11 cellular contexts compared by ENCODE assay signal in the genomic region with DNA sequence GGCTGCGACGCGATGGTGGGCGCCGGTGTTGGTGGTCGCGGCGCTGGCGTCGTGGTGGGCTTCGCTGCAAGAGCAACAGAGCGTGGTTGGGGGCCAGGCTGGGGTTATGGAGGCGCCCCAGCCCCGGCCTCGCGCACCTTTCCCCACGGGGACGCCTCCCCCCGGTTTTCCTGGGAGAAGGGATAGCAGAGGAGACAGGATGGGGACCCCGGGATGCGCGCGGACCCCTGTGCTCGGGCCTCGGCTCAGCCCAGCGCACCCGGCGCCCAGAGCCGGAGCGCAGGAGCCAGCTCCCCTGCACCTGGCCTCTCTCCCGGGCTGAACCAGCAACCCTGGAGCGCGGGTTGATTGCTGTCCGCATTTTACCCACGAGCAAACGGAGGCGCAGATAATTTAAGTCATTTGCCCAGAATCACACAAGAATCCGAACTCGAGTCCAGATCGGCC. TPM values are rescaled to one million over a fixed set of nuclear protein-coding genes. Genes with fewer than 3 reads are reported as not detected.
A peak's percentile ranks its signal among the peaks of the same experiment; 100 is the strongest.
DNase-seq lines count a peak whose midpoint lies in the region; ATAC-seq lines count a peak whose summit lies in the region.
"Had no signal": no experiment of that assay in that cellular context is flagged by ENCODE, and none has a peak within 500 bp of the region (broad histone marks: within the 10 kb centered on the region; RNA-seq: fewer than 3 reads in every experiment).

No MANE protein-coding gene starts in this region.

- no peak overlapping the region for H3K27ac Mint-ChIP-seq in activated CD4-positive, alpha-beta T cell treated with anti-CD3 and anti-CD28 coated beads for 36 hours
- no peak overlapping the region for H3K27ac Mint-ChIP-seq in activated CD4-positive, alpha-beta memory T cell treated with anti-CD3 and anti-CD28 coated beads for 36 hours
- no peak overlapping the region for H3K27ac Mint-ChIP-seq in stimulated activated memory B cell treated with anti-CD40 and anti-IgM and Interleukin-4, amounts not matched to agents 10 μg/mL and 1 μg/mL and 100 μg/mL, for 72 hours

- H3K9ac ChIP-seq in iPS-15b (ENCODE audit: low read depth, low read length): no peak overlapping the region

- POLR2A ChIA-PET in activated CD4-positive, alpha-beta T cell treated with anti-CD3 and anti-CD28 coated beads for 36 hours (lab: Charles Lee): interaction anchor here (0.6 kb wide), 1 partner anchor 341 kb away, joined by 3 read pairs; no protein-coding TSS in a partner anchor
- POLR2A ChIA-PET in activated CD4-positive, alpha-beta memory T cell treated with anti-CD3 and anti-CD28 coated beads for 36 hours (lab: Charles Lee): no interaction called here

- no peaks in the 10 kb centered on the region for H3K36me3 Mint-ChIP-seq in activated CD4-positive, alpha-beta T cell treated with anti-CD3 and anti-CD28 coated beads for 36 hours (ENCODE audit: low read depth)
- peaks cover under 1% of the 10 kb centered on the region for H3K36me3 Mint-ChIP-seq in activated CD4-positive, alpha-beta memory T cell treated with anti-CD3 and anti-CD28 coated beads for 36 hours
- H3K36me3 Mint-ChIP-seq in stimulated activated memory B cell treated with anti-CD40 and anti-IgM and Interleukin-4, amounts not matched to agents 10 μg/mL and 1 μg/mL and 100 μg/mL, for 72 hours: peaks cover under 1% of the 10 kb centered on the region

- CTCF ChIA-PET in activated CD4-positive, alpha-beta T cell treated with anti-CD3 and anti-CD28 coated beads for 36 hours (lab: Charles Lee): no interaction called here
- CTCF ChIA-PET in activated CD4-positive, alpha-beta memory T cell treated with anti-CD3 and anti-CD28 coated beads for 36 hours (lab: Charles Lee): no interaction called here

- peak overlapping the region; percentile 43 for H3K4me3 ChIP-seq in iPS-15b (ENCODE audit: low read depth, low read length)
- H3K4me3 ChIP-seq: ovary, uterus had no signal

- DNase-seq in activated CD4-positive, alpha-beta T cell treated with anti-CD3 and anti-CD28 coated beads for 36 hours: peak; percentile 12
- no peak for DNase-seq in activated CD4-positive, alpha-beta T cell treated with anti-CD3 and anti-CD28 coated beads for 1 hour
- no peak for DNase-seq in activated CD4-positive, alpha-beta memory T cell treated with anti-CD3 and anti-CD28 coated beads for 36 hours
- DNase-seq in NCI-H1417 treated with DMSO at 0.1 percent for 48 hours (lab: John Stamatoyannopoulos, UW): no peak
- DNase-seq: ovary; stimulated activated CD4-positive, alpha-beta T cell treated with anti-CD3 and anti-CD28 coated beads, Interleukin-4, amount 100 ng/mL, for 4 hours; uterus had no signal

- no peaks in the 10 kb centered on the region for H3K4me1 ChIP-seq in iPS-15b (ENCODE audit: control insufficient read depth, insufficient read depth, low read length)

- no peak for ATAC-seq in activated CD4-positive, alpha-beta T cell treated with anti-CD3 and anti-CD28 coated beads for 36 hours
- ATAC-seq in stimulated activated memory B cell treated with anti-CD40 and anti-IgM and Interleukin-4, amounts not matched to agents 10 μg/mL and 1 μg/mL and 100 μg/mL, for 72 hours: no peak
- ATAC-seq in GM21360 (IDR thresholded peaks at IDR 0.05; ENCODE audit: unreplicated experiment): no peak
- ATAC-seq in HG03135 (IDR thresholded peaks at IDR 0.05; ENCODE audit: unreplicated experiment): no peak

- peaks cover 25% of the 10 kb centered on the region for H3K4me1 Mint-ChIP-seq in activated CD4-positive, alpha-beta T cell treated with anti-CD3 and anti-CD28 coated beads for 36 hours
- H3K4me1 Mint-ChIP-seq in activated CD4-positive, alpha-beta memory T cell treated with anti-CD3 and anti-CD28 coated beads for 36 hours (ENCODE audit: low read depth): peaks cover 20% of the 10 kb centered on the region
- peaks cover 29% of the 10 kb centered on the region for H3K4me1 Mint-ChIP-seq in stimulated activated memory B cell treated with anti-CD40 and anti-IgM and Interleukin-4, amounts not matched to agents 10 μg/mL and 1 μg/mL and 100 μg/mL, for 72 hours

- peak overlapping the region; percentile 54 for H3K4me3 Mint-ChIP-seq in activated CD4-positive, alpha-beta T cell treated with anti-CD3 and anti-CD28 coated beads for 36 hours
- H3K4me3 Mint-ChIP-seq in activated CD4-positive, alpha-beta memory T cell treated with anti-CD3 and anti-CD28 coated beads for 36 hours: peak overlapping the region; percentile 45
- peak overlapping the region; percentile 67 for H3K4me3 Mint-ChIP-seq in stimulated activated memory B cell treated with anti-CD40 and anti-IgM and Interleukin-4, amounts not matched to agents 10 μg/mL and 1 μg/mL and 100 μg/mL, for 72 hours

- no peaks in the 10 kb centered on the region for H3K9me3 ChIP-seq in iPS-15b (ENCODE audit: control insufficient read depth, insufficient read depth, low read length)
- H3K9me3 ChIP-seq: ovary, uterus had no signal

- H3K36me3 ChIP-seq in iPS-15b (ENCODE audit: control insufficient read depth, insufficient read depth, low read length): no peaks in the 10 kb centered on the region
- H3K36me3 ChIP-seq: ovary, uterus had no signal

- intact Hi-C loops in activated CD4-positive, alpha-beta T cell treated with anti-CD3 and anti-CD28 coated beads for 36 hours (cut with DNase I, micrococcal nuclease): no loop called here
- intact Hi-C loops in activated CD4-positive, alpha-beta memory T cell treated with anti-CD3 and anti-CD28 coated beads for 36 hours (cut with micrococcal nuclease): loop anchor here (2.0 kb wide), 1 partner anchor 19 kb away; no protein-coding TSS in a partner anchor

- peaks cover 74% of the 10 kb centered on the region for H3K27me3 ChIP-seq in iPS-15b (ENCODE audit: control insufficient read depth, insufficient read depth, low read length)

- H3K27me3 Mint-ChIP-seq in activated CD4-positive, alpha-beta T cell treated with anti-CD3 and anti-CD28 coated beads for 36 hours: peaks cover 54% of the 10 kb centered on the region
- peaks cover 55% of the 10 kb centered on the region for H3K27me3 Mint-ChIP-seq in activated CD4-positive, alpha-beta memory T cell treated with anti-CD3 and anti-CD28 coated beads for 36 hours
- peaks cover 64% of the 10 kb centered on the region for H3K27me3 Mint-ChIP-seq in stimulated activated memory B cell treated with anti-CD40 and anti-IgM and Interleukin-4, amounts not matched to agents 10 μg/mL and 1 μg/mL and 100 μg/mL, for 72 hours

- H3K9me3 Mint-ChIP-seq in activated CD4-positive, alpha-beta T cell treated with anti-CD3 and anti-CD28 coated beads for 36 hours (ENCODE audit: low read depth): no peaks in the 10 kb centered on the region
- H3K9me3 Mint-ChIP-seq in activated CD4-positive, alpha-beta memory T cell treated with anti-CD3 and anti-CD28 coated beads for 36 hours: peaks cover under 1% of the 10 kb centered on the region
- peaks cover 2% of the 10 kb centered on the region for H3K9me3 Mint-ChIP-seq in stimulated activated memory B cell treated with anti-CD40 and anti-IgM and Interleukin-4, amounts not matched to agents 10 μg/mL and 1 μg/mL and 100 μg/mL, for 72 hours

RNA-seq across cellular contexts. Expression of gene CD8A, which starts 1.0 kb away (rescaled TPM):
- 1 to 10 TPM; 1.1 to 1.6 TPM for total RNA-seq in activated CD4-positive, alpha-beta T cell treated with anti-CD3 and anti-CD28 coated beads for 36 hours
- 1 to 10 TPM; 2.7 to 3.0 TPM for total RNA-seq in activated CD4-positive, alpha-beta memory T cell treated with anti-CD3 and anti-CD28 coated beads for 36 hours
